Comparison of ENCODE assay signal across 16 cellular contexts in the genomic region with DNA sequence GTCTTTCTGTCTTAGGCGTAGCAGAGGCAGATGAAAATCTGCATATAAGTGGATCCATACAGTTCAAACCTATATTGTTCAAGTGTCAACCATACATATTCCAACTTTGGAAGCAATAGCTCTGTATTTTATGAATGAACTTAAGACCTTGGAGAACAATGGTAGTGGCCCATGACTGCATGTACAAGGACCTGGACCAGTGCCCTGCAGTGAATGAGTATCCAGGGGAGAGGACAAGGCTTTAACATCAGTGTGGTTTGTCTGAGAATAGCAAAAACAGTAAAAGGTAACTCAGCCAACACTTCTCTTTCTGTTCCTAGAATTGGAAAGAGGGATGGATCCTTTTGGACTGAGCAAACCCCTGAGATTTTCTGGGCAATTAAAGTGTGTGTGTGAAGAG.
DNase-seq lines count a peak whose midpoint lies in the region; ATAC-seq, FAIRE-seq and TF ChIP-seq lines count a peak whose summit lies in the region.
"Had no signal": no experiment of that assay in that cellular context is flagged by ENCODE, and none has a peak within 500 bp of the region (broad histone marks: within the 10 kb centered on the region; RNA-seq: fewer than 3 reads in every experiment).

No MANE protein-coding gene starts in this region.

- no peak overlapping the region for H3K23ac ChIP-seq in neuronal stem cell (ENCODE audit: low read depth, low read length, poor library complexity)

- H3K4me1 ChIP-seq in GM12878 (ENCODE audit: control insufficient read depth, insufficient read depth, low read length) (peaks cover 14% of the 10 kb centered on the region), neuronal stem cell (ENCODE audit: control insufficient read depth in 2 of 2, insufficient read depth in 1 of 2, low read depth in 1 of 2, low read length in 2 of 2) (no peaks in the 10 kb centered on the region)
- H3K4me1 ChIP-seq: BLaER1, left ventricle myocardium inferior, prostate gland had no signal

- H3K9ac ChIP-seq in GM12878 (ENCODE audit: control insufficient read depth, insufficient read depth, low read length) (no peak overlapping the region), neuronal stem cell (ENCODE audit: low read depth, low read length, poor library complexity) (no peak overlapping the region)
- H3K9ac ChIP-seq: BLaER1 had no signal

- H3K9me3 ChIP-seq in GM12878 (replicated peaks; ENCODE audit: control insufficient read depth, insufficient read depth, low read length) (no peaks in the 10 kb centered on the region; the same call in 1 of the 3 replicates), neuronal stem cell (replicated peaks in 1 of 2; ENCODE audit: control insufficient read depth in 2 of 2, insufficient read depth in 1 of 2, low read depth in 1 of 2, low read length in 2 of 2) (no peaks in the 10 kb centered on the region)
- H3K9me3 ChIP-seq: prostate gland had no signal

- no peak overlapping the region for H2BK120ac ChIP-seq in neuronal stem cell (ENCODE audit: low read depth, low read length)

- no peak for TF ChIP-seq RAD21 in GM12878 (IDR thresholded peaks at IDR 0.05; ENCODE audit: insufficient read depth, low read depth, low read length)

- intact Hi-C loops in GM12878 (cut with micrococcal nuclease; ENCODE audit: unreplicated experiment), result no loop called here

- no peak overlapping the region for H2BK15ac ChIP-seq in neuronal stem cell (ENCODE audit: low read length)

- ATAC-seq in GM19025 (IDR thresholded peaks at IDR 0.05; ENCODE audit: low read depth, unreplicated experiment) (peak; percentile 13), GM21529 (IDR thresholded peaks at IDR 0.05; ENCODE audit: unreplicated experiment) (peak; percentile 9), HG03025 (IDR thresholded peaks at IDR 0.05; ENCODE audit: low FRiP score, unreplicated experiment) (peak; percentile 31), GM12878 (peak; percentile 48), SK-N-SH treated with all-trans-retinoic acid at 6 μM for 48 hours (no peak), HG02970 (IDR thresholded peaks at IDR 0.05; ENCODE audit: low FRiP score, unreplicated experiment) (no peak)
- ATAC-seq: WTC11 had no signal

- no peaks in the 10 kb centered on the region for H3K36me3 ChIP-seq in GM12878 (ENCODE audit: control insufficient read depth in 2 of 2, insufficient read depth in 2 of 2, low read length in 1 of 2)
- no peaks in the 10 kb centered on the region for H3K36me3 ChIP-seq in neuronal stem cell (replicated peaks in 1 of 2; ENCODE audit: control insufficient read depth in 2 of 2, insufficient read depth in 2 of 2, low read length in 2 of 2)
- H3K36me3 ChIP-seq: BLaER1, left ventricle myocardium inferior, prostate gland had no signal

- H2AFZ ChIP-seq in GM12878 (ENCODE audit: control insufficient read depth, low read depth, low read length), result no peak overlapping the region
- H2AFZ ChIP-seq in neuronal stem cell (ENCODE audit: low read length), result no peak overlapping the region

- no peaks in the 10 kb centered on the region for H3K79me1 ChIP-seq in neuronal stem cell (ENCODE audit: low read depth, low read length)

- POLR2A ChIA-PET in GM12878 (lab: Charles Lee), result interaction anchor here (0.6 kb wide), 1 partner anchor 272 kb away, joined by 3 read pairs; no protein-coding TSS in a partner anchor

- DNase-seq in GM12878 (ENCODE audit: low read depth, low spot score), result no peak
- no peak for DNase-seq in neuronal stem cell (ENCODE audit: low spot score)
- no peak for DNase-seq in HTR-8/SVneo (ENCODE audit: insufficient read length, low spot score)
- DNase-seq: activated naive CD4-positive, alpha-beta T cell treated with anti-CD3 and anti-CD28 coated beads for 36 hours; effector CD4-positive, alpha-beta T cell; left ventricle myocardium inferior; MV-4-11; T-helper 1 cell had no signal

- H3K27me3 ChIP-seq in GM12878 (replicated peaks in 1 of 2; ENCODE audit: control insufficient read depth in 2 of 2, insufficient read depth in 2 of 2, low read length in 1 of 2) (no peaks in the 10 kb centered on the region), neuronal stem cell (ENCODE audit: control insufficient read depth in 3 of 3, insufficient read depth in 3 of 3, low read depth in 1 of 3, low read length in 3 of 3) (no peaks in the 10 kb centered on the region)
- H3K27me3 ChIP-seq: BLaER1 had no signal

- no peak overlapping the region for H4K91ac ChIP-seq in neuronal stem cell (ENCODE audit: low read depth, low read length, poor library complexity)

- H4K20me1 ChIP-seq in GM12878 (ENCODE audit: control insufficient read depth, insufficient read depth), result no peaks in the 10 kb centered on the region
- H4K20me1 ChIP-seq: BLaER1 had no signal

- H4K8ac ChIP-seq in neuronal stem cell (ENCODE audit: low read depth, low read length), result no peak overlapping the region

- no peak overlapping the region for H2BK12ac ChIP-seq in neuronal stem cell (ENCODE audit: low read length)

- no peak for TF ChIP-seq EP300 in GM12878 (IDR thresholded peaks at IDR 0.05; ENCODE audit: borderline replicate concordance in 1 of 2, control insufficient read depth in 1 of 2, low read depth in 2 of 2, low read length in 2 of 2)

- peak overlapping the region; percentile 72 for H3K4me2 ChIP-seq in GM12878 (ENCODE audit: control insufficient read depth, insufficient read depth)
- no peak overlapping the region for H3K4me2 ChIP-seq in neuronal stem cell (ENCODE audit: insufficient read depth, low read length, poor library complexity, severe bottlenecking)
- H3K4me2 ChIP-seq: BLaER1 had no signal

- H2AK5ac ChIP-seq in neuronal stem cell (ENCODE audit: low read depth, low read length), result no peak overlapping the region

- TF ChIP-seq CTCF in GM12878 (IDR thresholded peaks at IDR 0.05 in 2 of 3, conservative IDR thresholded peaks at IDR 0.05 in 1 of 3; ENCODE audit: control insufficient read depth in 2 of 3, extremely low read depth in 1 of 3, insufficient read depth in 1 of 3, low read depth in 3 of 3, low read length in 3 of 3), result no peak

- RAD21 ChIA-PET in GM12878 (lab: Charles Lee; ENCODE audit: unreplicated experiment), result interaction anchor here (1.0 kb wide), 1 partner anchor 260 kb away, joined by 4 read pairs; no protein-coding TSS in a partner anchor

- TF ChIP-seq POLR2A in GM12878 (IDR thresholded peaks at IDR 0.05; ENCODE audit: low read depth, low read length), result no peak

- H3K4ac ChIP-seq in neuronal stem cell (ENCODE audit: low read length), result no peak overlapping the region

- H3K27ac ChIP-seq in GM12878 (ENCODE audit: control insufficient read depth, insufficient read depth) (peak overlapping the region; percentile 15; the same call in 1 of the 2 replicates), neuronal stem cell (replicated peaks; ENCODE audit: low read length) (no peak overlapping the region)
- H3K27ac ChIP-seq: BLaER1, left ventricle myocardium inferior, prostate gland had no signal

- no peak overlapping the region for H3K18ac ChIP-seq in neuronal stem cell (ENCODE audit: low read length)

- in situ Hi-C loops in GM12878 (cut with MboI), result no loop called here

- CTCF ChIA-PET in GM12878 (lab: Yijun Ruan, JAX), result interaction anchor here (1.1 kb wide), 1 partner anchor 25 kb away, joined by 3 read pairs; no protein-coding TSS in a partner anchor

- no TSS peak for BruUV-seq in GM12878 (replicated peaks; lab: Mats Ljungman, UMichigan)

- H3K4me3 ChIP-seq in GM12878, result no peak overlapping the region
- H3K4me3 ChIP-seq in neuronal stem cell (ENCODE audit: low read length in 2 of 2), result no peak overlapping the region
- H3K4me3 ChIP-seq: BLaER1, left ventricle myocardium inferior, prostate gland had no signal

- H3K79me2 ChIP-seq in GM12878 (ENCODE audit: control insufficient read depth, insufficient read depth, low read length), result no peaks in the 10 kb centered on the region

- FAIRE-seq in GM12878 (lab: Jason Lieb, UNC), result no peak
- FAIRE-seq in HTR-8/SVneo (lab: Jason Lieb, UNC), result no peak

- H2BK5ac ChIP-seq in neuronal stem cell (ENCODE audit: low read length), result no peak overlapping the region

- no peak overlapping the region for H3K14ac ChIP-seq in neuronal stem cell (ENCODE audit: low read length)

- WGBS in GM12878 (ENCODE audit: insufficient coverage, insufficient replicate concordance, low lambda C conversion rate, missing lambda C conversion rate), result 33% methylated on average over 1 of the region's 1 CpG
- WGBS in neuronal stem cell (ENCODE audit: extremely low coverage in 2 of 2, insufficient read length in 2 of 2, insufficient replicate concordance in 1 of 2), 2 donors, result no CpG with 5 or more reads among the region's 1 CpG

- SMC1A ChIA-PET in GM12878 (lab: Charles Lee; ENCODE audit: uncharacterized antibody, unreplicated experiment), result interaction anchor here (1.0 to 1.9 kb wide), 3 partner anchors 30 to 79 kb away, joined by 3 to 4 read pairs (median 3); no protein-coding TSS in a partner anchor

TF ChIP-seq in GM12878, 131 proteins besides CTCF, POLR2A, EP300 and RAD21 (continues in another document):
- no peak for TF ChIP-seq NBN (IDR thresholded peaks at IDR 0.05)
- TF ChIP-seq CBFB (IDR thresholded peaks at IDR 0.05; ENCODE audit: low read depth), result no peak

TF ChIP-seq in SK-N-SH treated with all-trans-retinoic acid at 6 μM for 48 hours, 23 proteins besides CTCF, POLR2A, EP300 and RAD21 (continues in another document):
- TF ChIP-seq ZNF8 (CRISPR knock-in tag; IDR thresholded peaks at IDR 0.05) (no peak), ZFP3 (CRISPR knock-in tag; IDR thresholded peaks at IDR 0.05) (no peak), ARNTL (CRISPR knock-in tag; IDR thresholded peaks at IDR 0.05; ENCODE audit: borderline replicate concordance, low read depth) (no peak), ISL1 (CRISPR knock-in tag; IDR thresholded peaks at IDR 0.05) (no peak), OSR1 (CRISPR knock-in tag; IDR thresholded peaks at IDR 0.05) (no peak), BACH2 (CRISPR knock-in tag; IDR thresholded peaks at IDR 0.05; ENCODE audit: borderline replicate concordance) (no peak)

Comparison
In these comparisons a context has a peak if more than half of its experiments do, and no peak if none do; other contexts are left out.
1. ATAC-seq: peak in GM19025 (single experiment), GM21529 (single experiment), HG03025 (single experiment) and GM12878 (single experiment); none in SK-N-SH treated with all-trans-retinoic acid at 6 μM for 48 hours (single experiment) and HG02970 (single experiment).